Comparison of ENCODE assay signal across 10 cellular contexts in the genomic region with DNA sequence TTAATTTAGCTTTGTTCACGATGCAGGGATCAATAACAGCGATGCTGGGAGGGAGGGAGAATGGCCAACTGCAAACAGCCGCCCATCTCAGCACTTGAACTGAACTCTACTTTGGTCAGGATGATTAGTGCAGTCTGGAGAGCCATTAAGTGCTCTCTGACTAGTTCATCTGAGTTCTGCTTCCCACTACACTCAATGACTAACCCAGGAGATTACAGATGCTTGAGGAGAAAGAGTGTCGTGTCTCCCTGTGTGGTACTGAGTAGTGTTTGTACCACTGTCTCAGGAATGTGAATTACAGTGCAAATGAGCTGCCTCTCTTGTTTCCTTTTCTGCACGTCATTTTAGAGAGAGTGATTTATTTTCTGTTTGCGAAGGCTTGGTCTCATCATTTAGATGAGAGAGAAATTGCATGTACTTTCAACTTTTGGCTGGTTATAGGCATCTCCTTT. TPM values are rescaled to one million over a fixed set of nuclear protein-coding genes. Genes with fewer than 3 reads are reported as not detected.
DNase-seq lines count a peak whose midpoint lies in the region; ATAC-seq and TF ChIP-seq lines count a peak whose summit lies in the region.
"Had no signal": no experiment of that assay in that cellular context is flagged by ENCODE, and none has a peak within 500 bp of the region (broad histone marks: within the 10 kb centered on the region; RNA-seq: fewer than 3 reads in every experiment).

No MANE protein-coding gene starts in this region.

- H3K27ac Mint-ChIP-seq in effector memory CD8-positive, alpha-beta T cell, result no peak overlapping the region

- ATAC-seq in Right ventricle myocardium superior (ENCODE audit: poor library complexity) (peak; percentile 57), GM21515 (IDR thresholded peaks at IDR 0.05; ENCODE audit: unreplicated experiment) (no peak)
- ATAC-seq in effector memory CD8-positive, alpha-beta T cell (replicated peaks), result no peak

- DNase-seq in HEK293T (ENCODE audit: extremely low spot score) (no peak), OCI-LY7 (ENCODE audit: low spot score) (no peak), Right ventricle myocardium superior (no peak), stomach (no peak), 8988T (no peak), GM19238 (ENCODE audit: insufficient read length, low spot score) (no peak)
- no peak for DNase-seq in effector memory CD8-positive, alpha-beta T cell
- DNase-seq: activated T-cell treated with anti-CD3 and anti-CD28 coated beads, Interleukin-2, amount 50 U/mL, for 1 hour; stimulated activated CD4-positive, alpha-beta T cell treated with anti-CD3 and anti-CD28 coated beads, Interleukin-1b, Interleukin-23, amount 100 ng/mL, for 48 hours had no signal

- no peaks in the 10 kb centered on the region for H3K9me2 ChIP-seq in OCI-LY7 (ENCODE audit: insufficient read depth, low read length)

- H3K79me2 ChIP-seq in OCI-LY7 (ENCODE audit: insufficient read depth, low read depth, low read length), result peaks cover 92% of the 10 kb centered on the region

- H3K4me1 Mint-ChIP-seq in effector memory CD8-positive, alpha-beta T cell (ENCODE audit: low read depth in 2 of 2), result no peaks in the 10 kb centered on the region

- TF ChIP-seq POLR2A in stomach (IDR thresholded peaks at IDR 0.05), result no peak

- H3K4me1 ChIP-seq in OCI-LY7 (ENCODE audit: insufficient read depth, low read length, poor library complexity, severe bottlenecking) (peaks cover 87% of the 10 kb centered on the region), stomach (peaks cover 17 to 60% (median 31%) of the 10 kb centered on the region in 4 donors)

- no peak overlapping the region for H3K4me3 Mint-ChIP-seq in effector memory CD8-positive, alpha-beta T cell

- no TSS peak for BruUV-seq in OCI-LY7 (replicated peaks; lab: Mats Ljungman, UMichigan)

- H3K9me3 ChIP-seq in OCI-LY7 (ENCODE audit: low read length) (no peaks in the 10 kb centered on the region), stomach (no peaks in the 10 kb centered on the region)

- no peaks in the 10 kb centered on the region for H3K9me3 Mint-ChIP-seq in effector memory CD8-positive, alpha-beta T cell

- peaks cover 4 to 10% of the 10 kb centered on the region in 2 donors for H3K27me3 Mint-ChIP-seq in effector memory CD8-positive, alpha-beta T cell

- 35 to 48% (median 39%) methylated on average over 6 of the region's 6 CpGs for WGBS in stomach, 5 donors

- TF ChIP-seq CTCF in OCI-LY7 (conservative IDR thresholded peaks at IDR 0.05; ENCODE audit: low read length), result no peak
- TF ChIP-seq CTCF in stomach (IDR thresholded peaks at IDR 0.05), result no peak

- H3K36me3 ChIP-seq in OCI-LY7 (ENCODE audit: insufficient read depth, low read length), result peaks cover 8% of the 10 kb centered on the region; the same call in 1 of the 2 replicates
- H3K36me3 ChIP-seq in stomach, result no peaks in the 10 kb centered on the region

- POLR2A ChIA-PET in HEK293T (lab: Yijun Ruan, JAX) (no interaction called here), OCI-LY7 (lab: Charles Lee) (interaction anchor here (0.6 to 2.8 kb wide), 7 partner anchors 8 to 137 kb away, joined by 3 to 15 read pairs (median 5); no protein-coding TSS in a partner anchor)

- TF ChIP-seq EP300 in stomach (IDR thresholded peaks at IDR 0.05), result no peak

- no peaks in the 10 kb centered on the region for H3K27me3 ChIP-seq in stomach

- CTCF ChIA-PET in HEK293T (lab: Yijun Ruan, JAX) (no interaction called here), OCI-LY7 (lab: Charles Lee; ENCODE audit: unreplicated experiment) (no interaction called here)

- peak overlapping the region; percentile 78 for H3K4me2 ChIP-seq in OCI-LY7 (ENCODE audit: low read length)

- H4K20me1 ChIP-seq in OCI-LY7 (ENCODE audit: insufficient read depth, low read length), result peaks cover 12% of the 10 kb centered on the region; the same call in 1 of the 2 replicates

- no peaks in the 10 kb centered on the region for H3K36me3 Mint-ChIP-seq in effector memory CD8-positive, alpha-beta T cell (ENCODE audit: insufficient read depth)

- intact Hi-C loops in OCI-LY7 (cut with micrococcal nuclease; ENCODE audit: unreplicated experiment) (loop anchor here (5.0 kb wide), 1 partner anchor 805 kb away; no protein-coding TSS in a partner anchor), Right ventricle myocardium superior (cut with DNase I) (no loop called here), stomach (cut with DNase I; ENCODE audit: low total_unique reads) (no loop called here)

- H3K4me3 ChIP-seq in OCI-LY7 (ENCODE audit: low read depth, low read length, poor library complexity, severe bottlenecking), result peak overlapping the region; percentile 50
- no peak overlapping the region for H3K4me3 ChIP-seq in stomach

- H3K27ac ChIP-seq in OCI-LY7 (ENCODE audit: low read depth, low read length, poor library complexity, severe bottlenecking) (peak overlapping the region; percentile 85), stomach (peak overlapping the region in 3 of 5 donors; percentile 3 to 54 (median 54))

- H2AFZ ChIP-seq in OCI-LY7 (ENCODE audit: low read length), result no peak overlapping the region

TF ChIP-seq in HEK293T, 16 proteins besides CTCF, POLR2A, EP300 and RAD21:
- no peak for TF ChIP-seq HDGF (IDR thresholded peaks at IDR 0.05; ENCODE audit: borderline replicate concordance)
- peak; percentile 57; the same call in 1 of the 2 replicates for TF ChIP-seq PKNOX1 (IDR thresholded peaks at IDR 0.05)
TF ChIP-seq in HEK293T: peak in this region for 1.

RNA-seq across cellular contexts. Expression of gene CARMIL1, which starts 23.5 kb away (rescaled TPM):
- 21.8 and 25.5 TPM in 2 replicates for total RNA-seq in OCI-LY7 (2014; rRNA removed; shearing (Covaris generic))
- total RNA-seq in OCI-LY7 (2022) (39.1 and 40.1 TPM in 2 replicates), Right ventricle myocardium superior (3.4 TPM), stomach (10 to 100 TPM; 12.5 to 42.7 (median 18.7) TPM)
- polyA plus RNA-seq in stomach, result 10 to 100 TPM; 10.5 to 11.9 (median 11.7) TPM
